ENCODE assay signal across 13 cellular contexts in genomic region chr4:16761031-16761430, GRCh38.
"Had no signal": no experiment of that assay in that cellular context is flagged by ENCODE, and none has a peak within 500 bp of the region (broad histone marks: within the 10 kb centered on the region; RNA-seq: fewer than 3 reads in every experiment).

No MANE protein-coding gene starts in this region.

- H3K4me3 Mint-ChIP-seq: naive thymus-derived CD4-positive, alpha-beta T cell; neural crest cell had no signal

- H3K9me3 Mint-ChIP-seq: naive thymus-derived CD4-positive, alpha-beta T cell; neural crest cell had no signal

- H3K27ac Mint-ChIP-seq: naive thymus-derived CD4-positive, alpha-beta T cell had no signal

- ATAC-seq: esophagus mucosa; naive thymus-derived CD4-positive, alpha-beta T cell had no signal

- H3K4me3 ChIP-seq: coronary artery, lung had no signal

- FAIRE-seq: kidney had no signal

- DNase-seq: effector CD4-positive, alpha-beta T cell; foreskin fibroblast; kidney; left cardiac atrium; left ventricle myocardium superior; naive thymus-derived CD4-positive, alpha-beta T cell; posterior cingulate gyrus; stimulated activated naive CD4-positive, alpha-beta T cell treated with Interleukin-2 at 50 U/mL for 16 hours; trophoblast cell had no signal

- H3K36me3 Mint-ChIP-seq: naive thymus-derived CD4-positive, alpha-beta T cell had no signal

- H3K4me1 Mint-ChIP-seq: naive thymus-derived CD4-positive, alpha-beta T cell had no signal

- H3K27ac ChIP-seq: coronary artery had no signal
